16 cellular contexts compared by ENCODE assay signal in genomic region chr16:31916056-31916488, GRCh38. TPM values are rescaled to one million over a fixed set of nuclear protein-coding genes. Genes with fewer than 3 reads are reported as not detected.
DNase-seq lines count a peak whose midpoint lies in the region; ATAC-seq, FAIRE-seq and TF ChIP-seq lines count a peak whose summit lies in the region.
"Had no signal": no experiment of that assay in that cellular context is flagged by ENCODE, and none has a peak within 500 bp of the region (broad histone marks: within the 10 kb centered on the region; RNA-seq: fewer than 3 reads in every experiment).

No MANE protein-coding gene starts in this region.

- dilution Hi-C loops in endothelial cell of umbilical vein (cut with MboI; ENCODE audit: extremely low pct_ligation_motif_present, low sequenced_read_pairs), result no loop called here

- intact Hi-C loops in Calu3 (cut with micrococcal nuclease; ENCODE audit: unreplicated experiment), result no loop called here
- intact Hi-C loops in activated CD4-positive, alpha-beta memory T cell treated with anti-CD3 and anti-CD28 coated beads for 36 hours (cut with micrococcal nuclease), result no loop called here
- intact Hi-C loops in endothelial cell of umbilical vein (cut with micrococcal nuclease), result no loop called here
- intact Hi-C loops in A673 (cut with micrococcal nuclease; ENCODE audit: unreplicated experiment), result no loop called here

- POLR2A ChIA-PET in activated CD4-positive, alpha-beta memory T cell treated with anti-CD3 and anti-CD28 coated beads for 36 hours (lab: Charles Lee), result no interaction called here
- POLR2A ChIA-PET in endothelial cell of umbilical vein (lab: Charles Lee) (no interaction called here), A673 (lab: Charles Lee; ENCODE audit: low non-redundant PET) (no interaction called here)

- CTCF ChIA-PET in Calu3 (lab: Charles Lee), result no interaction called here
- CTCF ChIA-PET in activated CD4-positive, alpha-beta memory T cell treated with anti-CD3 and anti-CD28 coated beads for 36 hours (lab: Charles Lee), result no interaction called here
- CTCF ChIA-PET in endothelial cell of umbilical vein (lab: Charles Lee), result no interaction called here
- CTCF ChIA-PET in A673 (lab: Charles Lee), result no interaction called here

- H3K9me3 ChIP-seq in BLaER1, result peaks cover 100% of the 10 kb centered on the region
- peaks cover 38% of the 10 kb centered on the region for H3K9me3 ChIP-seq in endothelial cell of umbilical vein (replicated peaks; ENCODE audit: control insufficient read depth, insufficient read depth, low read length)
- peaks cover 88% of the 10 kb centered on the region for H3K9me3 ChIP-seq in A673 (ENCODE audit: low read depth, low read length, poor library complexity, severe bottlenecking)

- no peak overlapping the region for H2AFZ ChIP-seq in endothelial cell of umbilical vein (ENCODE audit: low read depth, low read length)

- no peak overlapping the region for H3K9ac ChIP-seq in BLaER1
- H3K9ac ChIP-seq in endothelial cell of umbilical vein (replicated peaks; ENCODE audit: extremely low read depth, insufficient read depth, low read length), result no peak overlapping the region

- H3K27me3 Mint-ChIP-seq in Calu3 (ENCODE audit: unreplicated experiment), result no peaks in the 10 kb centered on the region
- no peaks in the 10 kb centered on the region for H3K27me3 Mint-ChIP-seq in activated CD4-positive, alpha-beta memory T cell treated with anti-CD3 and anti-CD28 coated beads for 36 hours

- no peak for FAIRE-seq in endothelial cell of umbilical vein (lab: Jason Lieb, UNC)

- no peak for DNase-seq in Calu3
- no peak for DNase-seq in activated CD4-positive, alpha-beta memory T cell treated with anti-CD3 and anti-CD28 coated beads for 36 hours
- DNase-seq in endothelial cell of umbilical vein (ENCODE audit: low read depth, low spot score), result no peak
- no peak for DNase-seq in A673 (ENCODE audit: low spot score)
- DNase-seq: activated CD8-positive, alpha-beta memory T cell treated with anti-CD3 and anti-CD28 coated beads for 24 hours; activated gamma-delta T cell; DMS53; NCI-H1048; NCI-H2107; NCI-H526 treated with DMSO at 0.1 percent for 48 hours had no signal

- no peak for TF ChIP-seq CTCF in Calu3 (IDR thresholded peaks at IDR 0.05; ENCODE audit: unreplicated experiment)
- no peak for TF ChIP-seq CTCF in endothelial cell of umbilical vein (IDR thresholded peaks at IDR 0.05; ENCODE audit: extremely low read depth in 1 of 2, insufficient read depth in 1 of 2, low read depth in 1 of 2, low read length in 2 of 2)
- no peak for TF ChIP-seq CTCF in A673 (conservative IDR thresholded peaks at IDR 0.05; ENCODE audit: low read depth, low read length)

- H3K4me3 Mint-ChIP-seq in Calu3 (ENCODE audit: low read depth, unreplicated experiment), result no peak overlapping the region
- peak overlapping the region; percentile 3 for H3K4me3 Mint-ChIP-seq in activated CD4-positive, alpha-beta memory T cell treated with anti-CD3 and anti-CD28 coated beads for 36 hours
- H3K4me3 Mint-ChIP-seq: mesothelial cell of epicardium had no signal

- H3K27ac ChIP-seq in BLaER1, result no peak overlapping the region
- H3K27ac ChIP-seq in endothelial cell of umbilical vein (ENCODE audit: insufficient read depth, low read depth, low read length), result no peak overlapping the region
- H3K27ac ChIP-seq in A673 (ENCODE audit: low read depth, low read length, poor library complexity, severe bottlenecking), result no peak overlapping the region

- no peaks in the 10 kb centered on the region for H3K27me3 ChIP-seq in BLaER1
- no peaks in the 10 kb centered on the region for H3K27me3 ChIP-seq in endothelial cell of umbilical vein (ENCODE audit: control insufficient read depth in 2 of 2, insufficient read depth in 2 of 2, low read length in 2 of 2)
- no peaks in the 10 kb centered on the region for H3K27me3 ChIP-seq in A673 (replicated peaks; ENCODE audit: insufficient read depth, low read depth, low read length, poor library complexity)
- H3K27me3 ChIP-seq: neutrophil had no signal

- BruUV-seq in Calu3 (replicated peaks; lab: Mats Ljungman, UMichigan) (TSS peak; percentile 17), endothelial cell of umbilical vein (replicated peaks; lab: Mats Ljungman, UMichigan) (TSS peak; percentile 11), A673 (replicated peaks; lab: Mats Ljungman, UMichigan) (no TSS peak)

- H4K20me1 ChIP-seq in BLaER1 (no peaks in the 10 kb centered on the region; the same call in 1 of the 2 replicates), endothelial cell of umbilical vein (replicated peaks; ENCODE audit: control insufficient read depth, extremely low read depth, insufficient read depth, low read length) (no peaks in the 10 kb centered on the region)

- no peaks in the 10 kb centered on the region for H3K4me1 Mint-ChIP-seq in Calu3 (ENCODE audit: low read depth, unreplicated experiment)
- H3K4me1 Mint-ChIP-seq in activated CD4-positive, alpha-beta memory T cell treated with anti-CD3 and anti-CD28 coated beads for 36 hours (ENCODE audit: low read depth), result peaks cover 10% of the 10 kb centered on the region
- H3K4me1 Mint-ChIP-seq: mesothelial cell of epicardium had no signal

- H3K4me1 ChIP-seq in BLaER1 (no peaks in the 10 kb centered on the region), endothelial cell of umbilical vein (ENCODE audit: control insufficient read depth, extremely low read depth, insufficient read depth, low read length) (no peaks in the 10 kb centered on the region), A673 (ENCODE audit: insufficient read depth, low read length, poor library complexity, severe bottlenecking) (no peaks in the 10 kb centered on the region)

- peaks cover 34% of the 10 kb centered on the region for H3K9me3 Mint-ChIP-seq in Calu3 (ENCODE audit: low read depth, unreplicated experiment)
- peaks cover 94% of the 10 kb centered on the region for H3K9me3 Mint-ChIP-seq in activated CD4-positive, alpha-beta memory T cell treated with anti-CD3 and anti-CD28 coated beads for 36 hours

- TF ChIP-seq POLR2A in endothelial cell of umbilical vein (IDR thresholded peaks at IDR 0.05; ENCODE audit: low read depth, low read length), result no peak

- H3K4me3 ChIP-seq in BLaER1, result peak overlapping the region; percentile 47
- H3K4me3 ChIP-seq in endothelial cell of umbilical vein (replicated peaks in 1 of 3; ENCODE audit: insufficient read depth in 1 of 3, low read depth in 1 of 3, low read length in 3 of 3), result no peak overlapping the region
- no peak overlapping the region for H3K4me3 ChIP-seq in A673 (ENCODE audit: low read depth, low read length, poor library complexity, severe bottlenecking)

- H3K36me3 Mint-ChIP-seq in Calu3 (ENCODE audit: insufficient read depth, unreplicated experiment), result peaks cover 56% of the 10 kb centered on the region
- H3K36me3 Mint-ChIP-seq in activated CD4-positive, alpha-beta memory T cell treated with anti-CD3 and anti-CD28 coated beads for 36 hours, result peaks cover 89% of the 10 kb centered on the region

- no peaks in the 10 kb centered on the region for H3K9me1 ChIP-seq in endothelial cell of umbilical vein (replicated peaks; ENCODE audit: control insufficient read depth, extremely low read depth, insufficient read depth, low read length)

- ATAC-seq in HG02852 (IDR thresholded peaks at IDR 0.05; ENCODE audit: unreplicated experiment) (no peak), HG03280 (IDR thresholded peaks at IDR 0.05; ENCODE audit: unreplicated experiment) (no peak)
- ATAC-seq: Panc1 had no signal

- H3K36me3 ChIP-seq in BLaER1 (peaks cover 98% of the 10 kb centered on the region), endothelial cell of umbilical vein (ENCODE audit: control insufficient read depth in 2 of 2, extremely low read depth in 1 of 2, insufficient read depth in 2 of 2, low read length in 2 of 2) (peaks cover 13 to 25% of the 10 kb centered on the region in 2 experiments), A673 (ENCODE audit: insufficient read depth, low read length, poor library complexity, severe bottlenecking) (peaks cover 55% of the 10 kb centered on the region)

- H3K27ac Mint-ChIP-seq in Calu3 (ENCODE audit: unreplicated experiment), result peak overlapping the region; percentile 68
- H3K27ac Mint-ChIP-seq in activated CD4-positive, alpha-beta memory T cell treated with anti-CD3 and anti-CD28 coated beads for 36 hours, result peak overlapping the region; percentile 32
- H3K27ac Mint-ChIP-seq: mesothelial cell of epicardium had no signal

- H3K79me2 ChIP-seq in endothelial cell of umbilical vein (ENCODE audit: control insufficient read depth, insufficient read depth, low read length), result peaks cover 29% of the 10 kb centered on the region

- no peak overlapping the region for H3K4me2 ChIP-seq in BLaER1
- no peak overlapping the region for H3K4me2 ChIP-seq in endothelial cell of umbilical vein (ENCODE audit: insufficient read depth, low read length)

TF ChIP-seq in endothelial cell of umbilical vein, 7 proteins besides CTCF, POLR2A, EP300 and RAD21:
- TF ChIP-seq GATA2 (IDR thresholded peaks at IDR 0.05; ENCODE audit: insufficient read depth, insufficient read length, low read depth, low read length) (no peak), MYC (IDR thresholded peaks at IDR 0.05; ENCODE audit: low read depth, low read length) (no peak), MAX (IDR thresholded peaks at IDR 0.05; ENCODE audit: insufficient read depth, insufficient read length) (no peak), EZH2 (IDR thresholded peaks at IDR 0.05; ENCODE audit: borderline replicate concordance, low read depth, low read length, severe bottlenecking) (no peak), POLR2AphosphoS5 (IDR thresholded peaks at IDR 0.05; ENCODE audit: insufficient read depth, low read depth, low read length) (no peak), JUN (IDR thresholded peaks at IDR 0.05; ENCODE audit: borderline replicate concordance, insufficient read depth, insufficient read length, low read depth) (no peak), FOS (IDR thresholded peaks at IDR 0.05; ENCODE audit: borderline replicate concordance, insufficient read depth, low read length) (no peak)
TF ChIP-seq in endothelial cell of umbilical vein: peak in this region for 0.

RNA-seq across cellular contexts. Expression of gene ZNF267, which starts 42.5 kb away (rescaled TPM):
- total RNA-seq in Calu3 (2022) (31.3 and 34.6 TPM in 2 replicates), endothelial cell of umbilical vein (19.1 and 21.9 TPM in 2 replicates), A673 (2021) (17.1 and 23.0 TPM in 2 replicates)
- total RNA-seq in activated CD4-positive, alpha-beta memory T cell treated with anti-CD3 and anti-CD28 coated beads for 36 hours, result 10 to 100 TPM; 72.1 to 76.4 TPM
- 2.4 and 5.2 TPM in 2 replicates for polyA plus RNA-seq in endothelial cell of umbilical vein
- polyA plus RNA-seq in endothelial cell of umbilical vein (2011; cell fraction: cytosol; rRNA removed), result 4.4 and 4.6 TPM in 2 replicates
- polyA plus RNA-seq in endothelial cell of umbilical vein (2011; cell fraction: nucleus; rRNA removed), result 8.6 and 11.0 TPM in 2 replicates
- polyA plus RNA-seq in endothelial cell of umbilical vein (2012), result 10.7 and 12.4 TPM in 2 replicates
- 18.3 and 21.5 TPM in 2 replicates for polyA minus RNA-seq in endothelial cell of umbilical vein
- 3.5 TPM for polyA minus RNA-seq in endothelial cell of umbilical vein (2011; cell fraction: cytosol; rRNA and poly(A)+ RNA removed)
- 31.5 and 37.8 TPM in 2 replicates for polyA minus RNA-seq in endothelial cell of umbilical vein (2011; cell fraction: nucleus; rRNA and poly(A)+ RNA removed)
